ENCODE assay signal across 21 cellular contexts in genomic region chr22:35394011-35394312, GRCh38. TPM values are rescaled to one million over a fixed set of nuclear protein-coding genes. Genes with fewer than 3 reads are reported as not detected.
DNase-seq lines count a peak whose midpoint lies in the region; ATAC-seq and TF ChIP-seq lines count a peak whose summit lies in the region.
"Had no signal": no experiment of that assay in that cellular context is flagged by ENCODE, and none has a peak within 500 bp of the region (broad histone marks: within the 10 kb centered on the region; RNA-seq: fewer than 3 reads in every experiment).

No MANE protein-coding gene starts in this region.

- H3K4me3 Mint-ChIP-seq in T-helper 2 cell treated with Interferon-gamma antibody and Interleukin-4, amounts not matched to agents 5 μg/mL and 100 μg/mL, for 36 hours, result no peak overlapping the region
- no peak overlapping the region for H3K4me3 Mint-ChIP-seq in stimulated activated naive B cell treated with anti-CD40 and anti-IgM and Interleukin-4, amounts not matched to agents 10 μg/mL and 1 μg/mL and 100 μg/mL, for 72 hours
- H3K4me3 Mint-ChIP-seq: activated CD4-positive, alpha-beta T cell treated with anti-CD3 and anti-CD28 coated beads for 36 hours; activated T-helper 17 cell treated with anti-CD3 and anti-CD28 coated beads, Interleukin-2, amount 50 U/mL, for 72 hours had no signal

- no peaks in the 10 kb centered on the region for H3K27me3 ChIP-seq in ascending aorta
- H3K27me3 ChIP-seq: dorsolateral prefrontal cortex, stomach had no signal

- intact Hi-C loops in ascending aorta (cut with DNase I), result no loop called here

- TF ChIP-seq CTCF in ascending aorta (IDR thresholded peaks at IDR 0.05) (no peak), GM20000 (IDR thresholded peaks at IDR 0.05; ENCODE audit: extremely low read depth, missing control alignments) (no peak)

- no peak overlapping the region for H3K4me3 ChIP-seq in ascending aorta
- H3K4me3 ChIP-seq: dorsolateral prefrontal cortex, skin epidermis, stomach had no signal

- H3K4me1 Mint-ChIP-seq in T-helper 2 cell treated with Interferon-gamma antibody and Interleukin-4, amounts not matched to agents 5 μg/mL and 100 μg/mL, for 36 hours (ENCODE audit: low read depth), result no peaks in the 10 kb centered on the region
- peaks cover 11 to 34% of the 10 kb centered on the region in 2 donors for H3K4me1 Mint-ChIP-seq in stimulated activated naive B cell treated with anti-CD40 and anti-IgM and Interleukin-4, amounts not matched to agents 10 μg/mL and 1 μg/mL and 100 μg/mL, for 72 hours
- H3K4me1 Mint-ChIP-seq: activated CD4-positive, alpha-beta T cell treated with anti-CD3 and anti-CD28 coated beads for 36 hours; activated T-helper 17 cell treated with anti-CD3 and anti-CD28 coated beads, Interleukin-2, amount 50 U/mL, for 72 hours had no signal

- ATAC-seq in stimulated activated naive B cell treated with anti-CD40 and anti-IgM and Interleukin-4, amounts not matched to agents 10 μg/mL and 1 μg/mL and 100 μg/mL, for 72 hours (replicated peaks), result no peak
- ATAC-seq in GM18867 (IDR thresholded peaks at IDR 0.05; ENCODE audit: unreplicated experiment), result no peak
- ATAC-seq: activated CD4-positive, alpha-beta T cell treated with anti-CD3 and anti-CD28 coated beads for 36 hours; activated T-helper 17 cell treated with anti-CD3 and anti-CD28 coated beads, Interleukin-2, amount 50 U/mL, for 72 hours had no signal

- no peak for DNase-seq in T-helper 2 cell treated with Interferon-gamma antibody and Interleukin-4, amounts not matched to agents 5 μg/mL and 100 μg/mL, for 36 hours (ENCODE audit: low spot score)
- no peak for DNase-seq in T-helper 2 cell
- DNase-seq in ascending aorta (ENCODE audit: low spot score in 2 of 2), result no peak
- DNase-seq in left kidney (ENCODE audit: low read depth, low spot score), result peak; percentile 46
- DNase-seq in stimulated activated naive B cell treated with anti-CD40 and anti-IgM and Interleukin-4, amounts not matched to agents 10 μg/mL and 1 μg/mL and 100 μg/mL, for 72 hours, result no peak
- no peak for DNase-seq in GM20000 (ENCODE audit: low spot score)
- no peak for DNase-seq in OCI-M2 (lab: John Stamatoyannopoulos, UW; ENCODE audit: unreplicated experiment)
- DNase-seq: activated CD4-positive, alpha-beta T cell treated with anti-CD3 and anti-CD28 coated beads for 36 hours; Calu3; dorsolateral prefrontal cortex; erythroblast; foreskin melanocyte; NCI-H1436; NCI-H524; stimulated activated CD4-positive, alpha-beta T cell treated with anti-CD3 and anti-CD28 coated beads, Interleukin-2, amount 100 ng/mL, for 48 hours; stomach had no signal

- no peaks in the 10 kb centered on the region for H3K9me3 ChIP-seq in ascending aorta
- H3K9me3 ChIP-seq: stomach had no signal

- no peaks in the 10 kb centered on the region for H3K9me3 Mint-ChIP-seq in T-helper 2 cell treated with Interferon-gamma antibody and Interleukin-4, amounts not matched to agents 5 μg/mL and 100 μg/mL, for 36 hours
- no peaks in the 10 kb centered on the region for H3K9me3 Mint-ChIP-seq in stimulated activated naive B cell treated with anti-CD40 and anti-IgM and Interleukin-4, amounts not matched to agents 10 μg/mL and 1 μg/mL and 100 μg/mL, for 72 hours
- H3K9me3 Mint-ChIP-seq: activated T-helper 17 cell treated with anti-CD3 and anti-CD28 coated beads, Interleukin-2, amount 50 U/mL, for 72 hours had no signal

- H3K36me3 Mint-ChIP-seq in T-helper 2 cell treated with Interferon-gamma antibody and Interleukin-4, amounts not matched to agents 5 μg/mL and 100 μg/mL, for 36 hours (ENCODE audit: low read depth), result no peaks in the 10 kb centered on the region
- H3K36me3 Mint-ChIP-seq in stimulated activated naive B cell treated with anti-CD40 and anti-IgM and Interleukin-4, amounts not matched to agents 10 μg/mL and 1 μg/mL and 100 μg/mL, for 72 hours, result peaks cover 9 to 12% of the 10 kb centered on the region in 2 donors

- H3K4me1 ChIP-seq in ascending aorta, result peaks cover 0 to 2% of the 10 kb centered on the region in 2 donors

- H3K27ac Mint-ChIP-seq in T-helper 2 cell treated with Interferon-gamma antibody and Interleukin-4, amounts not matched to agents 5 μg/mL and 100 μg/mL, for 36 hours, result peak overlapping the region; percentile 21
- peak overlapping the region; percentile 52 for H3K27ac Mint-ChIP-seq in stimulated activated naive B cell treated with anti-CD40 and anti-IgM and Interleukin-4, amounts not matched to agents 10 μg/mL and 1 μg/mL and 100 μg/mL, for 72 hours
- H3K27ac Mint-ChIP-seq: activated CD4-positive, alpha-beta T cell treated with anti-CD3 and anti-CD28 coated beads for 36 hours; activated T-helper 17 cell treated with anti-CD3 and anti-CD28 coated beads, Interleukin-2, amount 50 U/mL, for 72 hours; progenitor cell of endocrine pancreas had no signal

- H3K27me3 Mint-ChIP-seq in T-helper 2 cell treated with Interferon-gamma antibody and Interleukin-4, amounts not matched to agents 5 μg/mL and 100 μg/mL, for 36 hours (ENCODE audit: low read depth), result peaks cover 4% of the 10 kb centered on the region
- no peaks in the 10 kb centered on the region for H3K27me3 Mint-ChIP-seq in stimulated activated naive B cell treated with anti-CD40 and anti-IgM and Interleukin-4, amounts not matched to agents 10 μg/mL and 1 μg/mL and 100 μg/mL, for 72 hours
- H3K27me3 Mint-ChIP-seq: activated CD4-positive, alpha-beta T cell treated with anti-CD3 and anti-CD28 coated beads for 36 hours; progenitor cell of endocrine pancreas had no signal

- H3K27ac ChIP-seq in ascending aorta, result peak overlapping the region; percentile 5 to 59
- H3K27ac ChIP-seq: 22Rv1, dorsolateral prefrontal cortex, stomach had no signal

- peaks cover 9 to 17% of the 10 kb centered on the region in 2 donors for H3K36me3 ChIP-seq in ascending aorta

RNA-seq across cellular contexts. Expression of gene MCM5, which starts 6.0 kb away (rescaled TPM):
- total RNA-seq in ascending aorta, result 31.1 TPM

RNA-seq across cellular contexts. Expression of gene HMOX1, which starts 13.1 kb away (rescaled TPM):
- total RNA-seq in ascending aorta, result 27.1 TPM
